In the genomic region with DNA sequence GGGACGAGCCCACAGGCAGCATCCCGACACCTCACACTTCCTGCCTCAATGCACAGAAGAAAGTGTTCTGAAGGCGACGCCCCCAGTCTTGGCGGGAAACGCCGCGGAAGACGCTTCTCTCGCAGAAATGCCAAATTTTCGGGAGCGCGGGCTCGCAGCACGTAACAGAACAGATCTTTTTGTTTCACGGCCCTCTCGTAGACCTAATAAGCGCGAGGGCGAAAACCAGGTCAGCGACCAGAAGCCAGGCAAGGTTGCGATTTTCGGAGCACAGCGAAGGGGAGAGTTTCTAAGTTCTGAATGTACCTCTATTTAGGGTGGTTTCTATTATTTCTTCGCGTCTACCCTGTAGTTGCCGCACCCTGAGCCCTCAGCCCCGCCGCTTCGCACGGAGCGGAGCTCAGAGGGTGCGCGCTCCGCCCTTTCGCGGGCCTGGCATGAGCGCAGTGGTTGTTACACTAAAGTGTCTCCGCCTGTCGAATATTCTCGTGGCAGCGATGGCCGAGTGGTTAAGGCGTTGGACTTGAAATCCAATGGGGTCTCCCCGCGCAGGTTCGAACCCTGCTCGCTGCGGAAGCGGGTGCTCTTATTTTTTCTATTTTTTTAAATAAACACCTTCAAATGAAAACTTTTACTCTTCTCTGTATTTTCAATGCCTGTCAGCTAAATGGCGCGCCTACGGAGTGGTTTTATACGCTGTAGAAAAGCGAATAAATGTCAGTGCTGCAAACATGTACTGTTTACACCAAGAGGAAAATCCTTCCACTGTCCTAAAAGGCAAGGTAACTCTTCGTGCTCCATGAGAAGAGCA, we compare ENCODE assay signal across 1 cellular context.
TF ChIP-seq lines count a peak whose summit lies in the region.

No MANE protein-coding gene starts in this region.

TF ChIP-seq in SK-N-SH, 30 proteins besides CTCF, POLR2A, EP300 and RAD21 (continued from another document):
- TF ChIP-seq, protein P1, sequence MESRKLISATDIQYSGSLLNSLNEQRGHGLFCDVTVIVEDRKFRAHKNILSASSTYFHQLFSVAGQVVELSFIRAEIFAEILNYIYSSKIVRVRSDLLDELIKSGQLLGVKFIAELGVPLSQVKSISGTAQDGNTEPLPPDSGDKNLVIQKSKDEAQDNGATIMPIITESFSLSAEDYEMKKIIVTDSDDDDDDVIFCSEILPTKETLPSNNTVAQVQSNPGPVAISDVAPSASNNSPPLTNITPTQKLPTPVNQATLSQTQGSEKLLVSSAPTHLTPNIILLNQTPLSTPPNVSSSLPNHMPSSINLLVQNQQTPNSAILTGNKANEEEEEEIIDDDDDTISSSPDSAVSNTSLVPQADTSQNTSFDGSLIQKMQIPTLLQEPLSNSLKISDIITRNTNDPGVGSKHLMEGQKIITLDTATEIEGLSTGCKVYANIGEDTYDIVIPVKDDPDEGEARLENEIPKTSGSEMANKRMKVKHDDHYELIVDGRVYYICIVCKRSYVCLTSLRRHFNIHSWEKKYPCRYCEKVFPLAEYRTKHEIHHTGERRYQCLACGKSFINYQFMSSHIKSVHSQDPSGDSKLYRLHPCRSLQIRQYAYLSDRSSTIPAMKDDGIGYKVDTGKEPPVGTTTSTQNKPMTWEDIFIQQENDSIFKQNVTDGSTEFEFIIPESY (IDR thresholded peaks at IDR 0.05; ENCODE audit: borderline replicate concordance, low read depth) = peak; percentile 40; the same call in 1 of the 2 replicates
- TF ChIP-seq SMC3 (IDR thresholded peaks at IDR 0.05; ENCODE audit: low read depth, low read length) (0 out of 2 replicates have a peak, but pooled peaks have one; percentile 3), YY1 (IDR thresholded peaks at IDR 0.05; ENCODE audit: low read depth) (no peak)
